ENCODE assay signal across 13 cellular contexts in genomic region chr18:8366656-8367055, GRCh38.
DNase-seq lines count a peak whose midpoint lies in the region; ATAC-seq and TF ChIP-seq lines count a peak whose summit lies in the region.
"Had no signal": no experiment of that assay in that cellular context is flagged by ENCODE, and none has a peak within 500 bp of the region (broad histone marks: within the 10 kb centered on the region; RNA-seq: fewer than 3 reads in every experiment).

No MANE protein-coding gene starts in this region.

- no peak overlapping the region for H3K27ac ChIP-seq in subcutaneous abdominal adipose tissue (ENCODE audit: low read depth, low read length)

- H3K36me3 ChIP-seq in subcutaneous abdominal adipose tissue (ENCODE audit: control insufficient read depth in 5 of 5, insufficient read depth in 5 of 5, low read length in 5 of 5) = peaks cover 4 to 8% (median 8%) of the 10 kb centered on the region in 5 donors

- no peaks in the 10 kb centered on the region for H3K9me3 Mint-ChIP-seq in WTC11
- H3K9me3 Mint-ChIP-seq: natural killer cell treated with Interleukin-12 subunit alpha and Interleukin-12 subunit beta and Interleukin-15 and Interleukin-18, amount 100 ng/mL, for 72 hours had no signal

- in situ Hi-C loops in GM13976 (cut with MboI; ENCODE audit: low sequenced_read_pairs, unreplicated experiment) = no loop called here

- H3K27me3 Mint-ChIP-seq in WTC11 (ENCODE audit: low read depth) = peaks cover 12% of the 10 kb centered on the region

- H3K9me3 ChIP-seq in subcutaneous abdominal adipose tissue (ENCODE audit: control insufficient read depth in 5 of 5, low read length in 5 of 5) = no peaks in the 10 kb centered on the region

- peak overlapping the region; percentile 61 for H3K4me3 Mint-ChIP-seq in WTC11

- CTCF ChIA-PET in WTC11 (lab: Charles Lee) = no interaction called here

- intact Hi-C loops in left colon (cut with DNase I, micrococcal nuclease) = no loop called here

- peak; percentile 53 for ATAC-seq in WTC11
- ATAC-seq in left colon = peak; percentile 32
- ATAC-seq in GM21367 (IDR thresholded peaks at IDR 0.05; ENCODE audit: unreplicated experiment) = no peak

- H3K27ac Mint-ChIP-seq in WTC11 = no peak overlapping the region
- H3K27ac Mint-ChIP-seq: natural killer cell treated with Interleukin-12 subunit alpha and Interleukin-12 subunit beta and Interleukin-15 and Interleukin-18, amount 100 ng/mL, for 72 hours had no signal

- peaks cover 23% of the 10 kb centered on the region for H3K4me1 Mint-ChIP-seq in WTC11

- peak overlapping the region in 1 of 5 donors; percentile 41 for H3K9ac ChIP-seq in subcutaneous abdominal adipose tissue (ENCODE audit: low read length in 5 of 5)

- DNase-seq in NCI-H748 (lab: John Stamatoyannopoulos, UW; ENCODE audit: unreplicated experiment) (peak; percentile 28), NCI-H748 treated with DMSO at 0.1 percent for 48 hours (lab: John Stamatoyannopoulos, UW) (no peak), WTC11 (ENCODE audit: low spot score) (no peak), left colon (peak in 1 of 2 donors; percentile 5), GM13976 (ENCODE audit: low spot score) (no peak), H4 (ENCODE audit: low spot score) (no peak)
- DNase-seq: IMR-90, NCI-H1105 treated with DMSO at 0.1 percent for 48 hours, SIG-M5 had no signal

- TF ChIP-seq CTCF in WTC11 (IDR thresholded peaks at IDR 0.05) (no peak), GM13976 (IDR thresholded peaks at IDR 0.05; ENCODE audit: borderline replicate concordance, control extremely low read depth, extremely low read depth, insufficient read depth, missing control alignments) (no peak)

- H3K4me3 ChIP-seq in subcutaneous abdominal adipose tissue (ENCODE audit: low read depth in 1 of 5, low read length in 5 of 5) = peak overlapping the region in 4 of 5 donors; percentile 26 to 59 (median 46)

- H3K27me3 ChIP-seq in subcutaneous abdominal adipose tissue (ENCODE audit: control insufficient read depth in 5 of 5, insufficient read depth in 4 of 5, low read length in 5 of 5) = no peaks in the 10 kb centered on the region
- H3K27me3 ChIP-seq: dorsolateral prefrontal cortex had no signal

- H3K36me3 Mint-ChIP-seq in WTC11 = no peaks in the 10 kb centered on the region
- H3K36me3 Mint-ChIP-seq: natural killer cell treated with Interleukin-12 subunit alpha and Interleukin-12 subunit beta and Interleukin-15 and Interleukin-18, amount 100 ng/mL, for 72 hours had no signal

- peaks cover 0 to 12% (median 11%) of the 10 kb centered on the region in 5 donors for H3K4me1 ChIP-seq in subcutaneous abdominal adipose tissue (ENCODE audit: control insufficient read depth in 5 of 5, insufficient read depth in 5 of 5, low read length in 5 of 5)

- POLR2A ChIA-PET in WTC11 (lab: Charles Lee) = no interaction called here

TF ChIP-seq in WTC11, 78 proteins besides CTCF, POLR2A, EP300 and RAD21 (continues in another document):
- TF ChIP-seq SMAD4 (CRISPR knock-in tag; IDR thresholded peaks at IDR 0.05) (no peak), NR3C1 (CRISPR knock-in tag; conservative IDR thresholded peaks at IDR 0.05; ENCODE audit: low read depth) (no peak), CBFB (CRISPR knock-in tag; IDR thresholded peaks at IDR 0.05; ENCODE audit: low read depth) (no peak), TEAD4 (CRISPR knock-in tag; IDR thresholded peaks at IDR 0.05) (no peak), ZNF281 (CRISPR knock-in tag; IDR thresholded peaks at IDR 0.05) (no peak), NFE2L1 (CRISPR knock-in tag; IDR thresholded peaks at IDR 0.05) (no peak), PRDM15 (CRISPR knock-in tag; IDR thresholded peaks at IDR 0.05) (no peak), ZNF416 (CRISPR knock-in tag; IDR thresholded peaks at IDR 0.05) (no peak), FOXJ3 (CRISPR knock-in tag; IDR thresholded peaks at IDR 0.05; ENCODE audit: borderline replicate concordance) (no peak)
- TF ChIP-seq, protein P1, sequence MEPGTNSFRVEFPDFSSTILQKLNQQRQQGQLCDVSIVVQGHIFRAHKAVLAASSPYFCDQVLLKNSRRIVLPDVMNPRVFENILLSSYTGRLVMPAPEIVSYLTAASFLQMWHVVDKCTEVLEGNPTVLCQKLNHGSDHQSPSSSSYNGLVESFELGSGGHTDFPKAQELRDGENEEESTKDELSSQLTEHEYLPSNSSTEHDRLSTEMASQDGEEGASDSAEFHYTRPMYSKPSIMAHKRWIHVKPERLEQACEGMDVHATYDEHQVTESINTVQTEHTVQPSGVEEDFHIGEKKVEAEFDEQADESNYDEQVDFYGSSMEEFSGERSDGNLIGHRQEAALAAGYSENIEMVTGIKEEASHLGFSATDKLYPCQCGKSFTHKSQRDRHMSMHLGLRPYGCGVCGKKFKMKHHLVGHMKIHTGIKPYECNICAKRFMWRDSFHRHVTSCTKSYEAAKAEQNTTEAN (CRISPR knock-in tag; IDR thresholded peaks at IDR 0.05) = no peak
- TF ChIP-seq, protein P2, sequence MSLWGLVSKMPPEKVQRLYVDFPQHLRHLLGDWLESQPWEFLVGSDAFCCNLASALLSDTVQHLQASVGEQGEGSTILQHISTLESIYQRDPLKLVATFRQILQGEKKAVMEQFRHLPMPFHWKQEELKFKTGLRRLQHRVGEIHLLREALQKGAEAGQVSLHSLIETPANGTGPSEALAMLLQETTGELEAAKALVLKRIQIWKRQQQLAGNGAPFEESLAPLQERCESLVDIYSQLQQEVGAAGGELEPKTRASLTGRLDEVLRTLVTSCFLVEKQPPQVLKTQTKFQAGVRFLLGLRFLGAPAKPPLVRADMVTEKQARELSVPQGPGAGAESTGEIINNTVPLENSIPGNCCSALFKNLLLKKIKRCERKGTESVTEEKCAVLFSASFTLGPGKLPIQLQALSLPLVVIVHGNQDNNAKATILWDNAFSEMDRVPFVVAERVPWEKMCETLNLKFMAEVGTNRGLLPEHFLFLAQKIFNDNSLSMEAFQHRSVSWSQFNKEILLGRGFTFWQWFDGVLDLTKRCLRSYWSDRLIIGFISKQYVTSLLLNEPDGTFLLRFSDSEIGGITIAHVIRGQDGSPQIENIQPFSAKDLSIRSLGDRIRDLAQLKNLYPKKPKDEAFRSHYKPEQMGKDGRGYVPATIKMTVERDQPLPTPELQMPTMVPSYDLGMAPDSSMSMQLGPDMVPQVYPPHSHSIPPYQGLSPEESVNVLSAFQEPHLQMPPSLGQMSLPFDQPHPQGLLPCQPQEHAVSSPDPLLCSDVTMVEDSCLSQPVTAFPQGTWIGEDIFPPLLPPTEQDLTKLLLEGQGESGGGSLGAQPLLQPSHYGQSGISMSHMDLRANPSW (CRISPR knock-in tag; conservative IDR thresholded peaks at IDR 0.05; ENCODE audit: low read depth) = no peak
